ENCODE assay signal across 20 cellular contexts in the genomic region with DNA sequence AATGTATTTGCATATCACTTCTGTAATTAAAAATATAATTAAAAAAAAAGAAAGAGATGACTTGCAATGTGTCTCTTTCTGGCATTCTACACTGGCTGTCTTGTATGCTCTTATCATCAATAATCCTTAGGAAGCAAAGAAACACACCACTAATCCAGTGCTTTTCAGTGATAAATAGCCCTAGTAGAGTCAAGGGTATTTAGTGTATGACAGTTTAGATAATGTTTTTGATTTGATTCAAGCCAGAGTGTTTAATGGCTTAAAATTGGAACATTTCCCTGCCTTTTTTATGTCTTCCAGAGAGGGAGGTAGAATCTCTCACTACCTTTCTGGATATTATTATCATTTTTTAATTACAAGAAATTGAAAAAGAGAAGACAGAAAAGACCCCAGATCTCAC. TPM values are rescaled to one million over a fixed set of nuclear protein-coding genes. Genes with fewer than 3 reads are reported as not detected.
DNase-seq lines count a peak whose midpoint lies in the region; ATAC-seq and TF ChIP-seq lines count a peak whose summit lies in the region.
"Had no signal": no experiment of that assay in that cellular context is flagged by ENCODE, and none has a peak within 500 bp of the region (broad histone marks: within the 10 kb centered on the region; RNA-seq: fewer than 3 reads in every experiment).

No MANE protein-coding gene starts in this region.

- H2AFZ ChIP-seq in ACC112 (ENCODE audit: low read length, unreplicated experiment), result peak overlapping the region; percentile 2
- H2AFZ ChIP-seq: GM23338 had no signal

- H3K79me2 ChIP-seq in ACC112 (ENCODE audit: control insufficient read depth, insufficient read depth, low read length, unreplicated experiment), result no peaks in the 10 kb centered on the region

- TF ChIP-seq CTCF in RWPE2 (IDR thresholded peaks at IDR 0.05; ENCODE audit: poor library complexity, severe bottlenecking), result no peak
- TF ChIP-seq CTCF in GM10266 (IDR thresholded peaks at IDR 0.05; ENCODE audit: control insufficient read depth, insufficient read depth, low read depth, missing control alignments), result no peak

- peaks cover 29% of the 10 kb centered on the region for H3K4me1 ChIP-seq in ACC112 (ENCODE audit: control insufficient read depth, insufficient read depth, low read length, unreplicated experiment)
- peaks cover 23% of the 10 kb centered on the region for H3K4me1 ChIP-seq in RWPE2 (ENCODE audit: insufficient read depth, poor library complexity, severe bottlenecking)
- H3K4me1 ChIP-seq: BE2C had no signal

- H3K4me3 ChIP-seq in ACC112 (ENCODE audit: low read depth, low read length), result no peak overlapping the region
- no peak overlapping the region for H3K4me3 ChIP-seq in RWPE2 (ENCODE audit: severe bottlenecking)
- no peak overlapping the region for H3K4me3 ChIP-seq in MG63
- H3K4me3 ChIP-seq: GM23338 had no signal

- DNase-seq in RWPE2 (ENCODE audit: low spot score) (no peak), amniotic epithelial cell (ENCODE audit: low read depth) (peak; percentile 90), MG63 (no peak), left ventricle myocardium superior (no peak), GM10266 (ENCODE audit: extremely low spot score) (no peak)
- DNase-seq: 8988T; ACHN; BE2C; C1 segment of cervical spinal cord; CD4-positive, CD25-positive, alpha-beta regulatory T cell; CD8-positive, alpha-beta memory T cell; COR-L47; DMS 273 treated with DMSO at 0.1 percent for 48 hours; DND-41; EL; HCEC 1CT had no signal

- no peak overlapping the region for H3K27ac ChIP-seq in ACC112 (ENCODE audit: low read depth, low read length)
- H3K27ac ChIP-seq in RWPE2 (ENCODE audit: poor library complexity, severe bottlenecking), result peak overlapping the region; percentile 29

- H3K9me3 ChIP-seq in RWPE2 (ENCODE audit: severe bottlenecking) (no peaks in the 10 kb centered on the region), MG63 (no peaks in the 10 kb centered on the region)
- H3K9me3 ChIP-seq: BE2C had no signal

- H3K36me3 ChIP-seq in ACC112 (ENCODE audit: insufficient read depth, low read length) (no peaks in the 10 kb centered on the region), RWPE2 (ENCODE audit: low read depth) (no peaks in the 10 kb centered on the region), MG63 (no peaks in the 10 kb centered on the region)
- H3K36me3 ChIP-seq: BE2C had no signal

- ATAC-seq in RWPE2 (ENCODE audit: low read depth) (no peak), GM21786 (IDR thresholded peaks at IDR 0.05; ENCODE audit: unreplicated experiment) (no peak), left ventricle myocardium superior (no peak)
- ATAC-seq: GM23338 had no signal

- intact Hi-C loops in left ventricle myocardium superior (cut with micrococcal nuclease), result no loop called here

- H3K27me3 ChIP-seq in ACC112 (ENCODE audit: insufficient read depth, low read length), result no peaks in the 10 kb centered on the region
- H3K27me3 ChIP-seq in RWPE2 (ENCODE audit: insufficient read depth, poor library complexity, severe bottlenecking), result no peaks in the 10 kb centered on the region
- H3K27me3 ChIP-seq in MG63, result no peaks in the 10 kb centered on the region
- H3K27me3 ChIP-seq: BE2C had no signal

RNA-seq across cellular contexts. Expression of a gene that starts 48.6 kb away (rescaled TPM):
- total RNA-seq in MG63 (2014; rRNA removed; shearing (Covaris generic); ENCODE audit: low replicate concordance), result 4.5 and 12.3 TPM in 2 replicates
- total RNA-seq in left ventricle myocardium superior, result 1.2 TPM
- total RNA-seq: G401, GM23338 had no signal
